ENCODE assay signal across 31 cellular contexts in genomic region chr3:191123231-191123630, GRCh38.
"Had no signal": no experiment of that assay in that cellular context is flagged by ENCODE, and none has a peak within 500 bp of the region (broad histone marks: within the 10 kb centered on the region; RNA-seq: fewer than 3 reads in every experiment).

No MANE protein-coding gene starts in this region.

- H3K36me3 Mint-ChIP-seq: activated CD4-positive, alpha-beta memory T cell treated with anti-CD3 and anti-CD28 coated beads for 36 hours; activated CD8-positive, alpha-beta memory T cell treated with anti-CD3 and anti-CD28 coated beads, Interleukin-2, amount 10 ng/mL, durations not matched to agents 7 days and 5 days; activated naive CD4-positive, alpha-beta T cell treated with anti-CD3 and anti-CD28 coated beads, Interleukin-2, amount 50 U/mL, for 24 hours; activated naive CD8-positive, alpha-beta T cell treated with anti-CD3 and anti-CD28 coated beads, Interleukin-2, amount 10 ng/mL, durations not matched to agents 7 days and 5 days; brain had no signal

- H3K27ac ChIP-seq: ascending aorta, breast epithelium, cardiac muscle cell, colonic mucosa, epithelial cell of prostate, esophagus squamous epithelium had no signal

- H3K9me3 ChIP-seq: ascending aorta, breast epithelium, colonic mucosa, esophagus squamous epithelium had no signal

- FAIRE-seq: endometrium, endothelial cell of umbilical vein had no signal

- H3K27me3 Mint-ChIP-seq: activated CD4-positive, alpha-beta memory T cell treated with anti-CD3 and anti-CD28 coated beads for 36 hours; activated CD4-positive, alpha-beta T cell treated with anti-CD3 and anti-CD28 coated beads for 36 hours; activated CD4-positive, alpha-beta T cell treated with anti-CD3 and anti-CD28 coated beads, Interleukin-2, amount 10 ng/mL, durations not matched to agents 24 days and 14 days; activated CD8-positive, alpha-beta memory T cell treated with anti-CD3 and anti-CD28 coated beads, Interleukin-2, amount 10 ng/mL, durations not matched to agents 7 days and 5 days; activated naive CD8-positive, alpha-beta T cell treated with anti-CD3 and anti-CD28 coated beads, Interleukin-2, amount 10 ng/mL, durations not matched to agents 7 days and 5 days; brain had no signal

- H3K4me1 Mint-ChIP-seq: activated CD4-positive, alpha-beta T cell treated with anti-CD3 and anti-CD28 coated beads for 36 hours; activated CD4-positive, alpha-beta T cell treated with anti-CD3 and anti-CD28 coated beads, Interleukin-2, amount 10 ng/mL, durations not matched to agents 24 days and 14 days; activated CD8-positive, alpha-beta memory T cell treated with anti-CD3 and anti-CD28 coated beads, Interleukin-2, amount 10 ng/mL, durations not matched to agents 7 days and 5 days; activated naive CD4-positive, alpha-beta T cell treated with anti-CD3 and anti-CD28 coated beads, Interleukin-2, amount 50 U/mL, for 24 hours; activated naive CD8-positive, alpha-beta T cell treated with anti-CD3 and anti-CD28 coated beads, Interleukin-2, amount 10 ng/mL, durations not matched to agents 7 days and 5 days; brain had no signal

- H3K36me3 ChIP-seq: ascending aorta, breast epithelium, cardiac muscle cell, colonic mucosa, esophagus squamous epithelium had no signal

- DNase-seq: activated CD4-positive, alpha-beta memory T cell treated with anti-CD3 and anti-CD28 coated beads for 36 hours; activated CD4-positive, alpha-beta T cell treated with anti-CD3 and anti-CD28 coated beads for 36 hours; activated CD4-positive, alpha-beta T cell treated with anti-CD3 and anti-CD28 coated beads, Interleukin-2, amount 10 ng/mL, durations not matched to agents 24 days and 14 days; activated CD4-positive, CD25-positive, alpha-beta regulatory T cell; activated CD4-positive, CD25-positive, alpha-beta regulatory T cell treated with anti-CD3 and anti-CD28 coated beads, Interleukin-2, amount 50 U/mL, for 72 hours; activated CD8-positive, alpha-beta memory T cell treated with anti-CD3 and anti-CD28 coated beads, Interleukin-2, amount 10 ng/mL, durations not matched to agents 7 days and 5 days; activated CD8-positive, alpha-beta memory T cell treated with anti-CD3 and anti-CD28 coated beads, Interleukin-2, amount 50 U/mL, for 4 hours; activated CD8-positive, alpha-beta T cell treated with anti-CD3 and anti-CD28 coated beads, Interleukin-2, amount 10 ng/mL, durations not matched to agents 7 days and 5 days; activated effector memory CD4-positive, alpha-beta T cell treated with anti-CD3 and anti-CD28 coated beads, Interleukin-2, amount 50 U/mL, for 16 hours; activated naive CD4-positive, alpha-beta T cell treated with anti-CD3 and anti-CD28 coated beads for 36 hours; activated naive CD8-positive, alpha-beta T cell treated with anti-CD3 and anti-CD28 coated beads, Interleukin-2, amount 10 ng/mL, durations not matched to agents 7 days and 5 days; activated T-cell treated with anti-CD3 and anti-CD28 coated beads, Interleukin-2, amount 50 U/mL, for 1 hour; activated T-cell treated with anti-CD3 and anti-CD28 coated beads, Interleukin-2, amount 50 U/mL, for 48 hours; central memory CD4-positive, alpha-beta T cell; cerebellar nuclear complex; colonic mucosa; effector CD8-positive, alpha-beta T cell; esophagus squamous epithelium; foreskin melanocyte; head of caudate nucleus; T-helper 2 cell had no signal

- H3K4me3 ChIP-seq: ascending aorta, breast epithelium, cardiac muscle cell, colonic mucosa, esophagus squamous epithelium had no signal

- ATAC-seq: activated CD4-positive, alpha-beta T cell treated with anti-CD3 and anti-CD28 coated beads for 36 hours; activated CD8-positive, alpha-beta memory T cell treated with anti-CD3 and anti-CD28 coated beads, Interleukin-2, amount 10 ng/mL, durations not matched to agents 7 days and 5 days; activated CD8-positive, alpha-beta T cell treated with anti-CD3 and anti-CD28 coated beads, Interleukin-2, amount 10 ng/mL, durations not matched to agents 7 days and 5 days had no signal

- H3K27ac Mint-ChIP-seq: activated CD4-positive, alpha-beta memory T cell treated with anti-CD3 and anti-CD28 coated beads for 36 hours; activated CD4-positive, alpha-beta T cell treated with anti-CD3 and anti-CD28 coated beads for 36 hours; activated CD4-positive, alpha-beta T cell treated with anti-CD3 and anti-CD28 coated beads, Interleukin-2, amount 10 ng/mL, durations not matched to agents 24 days and 14 days; activated CD8-positive, alpha-beta memory T cell treated with anti-CD3 and anti-CD28 coated beads, Interleukin-2, amount 10 ng/mL, durations not matched to agents 7 days and 5 days; activated CD8-positive, alpha-beta T cell treated with anti-CD3 and anti-CD28 coated beads, Interleukin-2, amount 10 ng/mL, durations not matched to agents 7 days and 5 days; activated naive CD4-positive, alpha-beta T cell treated with anti-CD3 and anti-CD28 coated beads for 36 hours; activated naive CD4-positive, alpha-beta T cell treated with anti-CD3 and anti-CD28 coated beads, Interleukin-2, amount 50 U/mL, for 24 hours; activated naive CD8-positive, alpha-beta T cell treated with anti-CD3 and anti-CD28 coated beads, Interleukin-2, amount 10 ng/mL, durations not matched to agents 7 days and 5 days; activated T-helper 1 cell treated with anti-CD3 and anti-CD28 coated beads, Interleukin-12 subunit alpha, Interleukin-12 subunit beta, Interleukin-2, Interleukin-4 antibody, amounts not matched to agents 30 ng/mL and 10 ng/mL and 1 ng/mL, durations not matched to agents 14 hours and 24 hours and 36 hours; activated T-helper 2 cell treated with anti-CD3 and anti-CD28 coated beads, Interferon-gamma antibody, Interleukin-2, Interleukin-4, amounts not matched to agents 10 μg/mL and 5 μg/mL and 100 μg/mL, durations not matched to agents 14 hours and 24 hours and 36 hours; brain had no signal

- H3K4me1 ChIP-seq: ascending aorta, breast epithelium, colonic mucosa, esophagus squamous epithelium had no signal

- H3K4me3 Mint-ChIP-seq: activated CD4-positive, alpha-beta memory T cell treated with anti-CD3 and anti-CD28 coated beads for 36 hours; activated CD4-positive, alpha-beta T cell treated with anti-CD3 and anti-CD28 coated beads for 36 hours; activated CD4-positive, alpha-beta T cell treated with anti-CD3 and anti-CD28 coated beads, Interleukin-2, amount 10 ng/mL, durations not matched to agents 24 days and 14 days; activated CD8-positive, alpha-beta memory T cell treated with anti-CD3 and anti-CD28 coated beads, Interleukin-2, amount 10 ng/mL, durations not matched to agents 7 days and 5 days; activated CD8-positive, alpha-beta T cell treated with anti-CD3 and anti-CD28 coated beads, Interleukin-2, amount 10 ng/mL, durations not matched to agents 7 days and 5 days; activated naive CD4-positive, alpha-beta T cell treated with anti-CD3 and anti-CD28 coated beads for 36 hours; activated naive CD4-positive, alpha-beta T cell treated with anti-CD3 and anti-CD28 coated beads, Interleukin-2, amount 50 U/mL, for 24 hours; activated naive CD8-positive, alpha-beta T cell treated with anti-CD3 and anti-CD28 coated beads, Interleukin-2, amount 10 ng/mL, durations not matched to agents 7 days and 5 days; activated T-helper 1 cell treated with anti-CD3 and anti-CD28 coated beads, Interleukin-12 subunit alpha, Interleukin-12 subunit beta, Interleukin-2, Interleukin-4 antibody, amounts not matched to agents 30 ng/mL and 10 ng/mL and 1 ng/mL, durations not matched to agents 14 hours and 24 hours and 36 hours; brain had no signal

- H3K27me3 ChIP-seq: ascending aorta, breast epithelium, cardiac muscle cell, colonic mucosa, esophagus squamous epithelium had no signal

- H3K9me3 Mint-ChIP-seq: activated CD4-positive, alpha-beta memory T cell treated with anti-CD3 and anti-CD28 coated beads for 36 hours; activated CD4-positive, alpha-beta T cell treated with anti-CD3 and anti-CD28 coated beads, Interleukin-2, amount 10 ng/mL, durations not matched to agents 24 days and 14 days; activated naive CD8-positive, alpha-beta T cell treated with anti-CD3 and anti-CD28 coated beads, Interleukin-2, amount 10 ng/mL, durations not matched to agents 7 days and 5 days; activated T-helper 1 cell treated with anti-CD3 and anti-CD28 coated beads, Interleukin-12 subunit alpha, Interleukin-12 subunit beta, Interleukin-2, Interleukin-4 antibody, amounts not matched to agents 30 ng/mL and 10 ng/mL and 1 ng/mL, durations not matched to agents 14 hours and 24 hours and 36 hours; activated T-helper 2 cell treated with anti-CD3 and anti-CD28 coated beads, Interferon-gamma antibody, Interleukin-2, Interleukin-4, amounts not matched to agents 10 μg/mL and 5 μg/mL and 100 μg/mL, durations not matched to agents 14 hours and 24 hours and 36 hours had no signal
